In the genomic region with DNA sequence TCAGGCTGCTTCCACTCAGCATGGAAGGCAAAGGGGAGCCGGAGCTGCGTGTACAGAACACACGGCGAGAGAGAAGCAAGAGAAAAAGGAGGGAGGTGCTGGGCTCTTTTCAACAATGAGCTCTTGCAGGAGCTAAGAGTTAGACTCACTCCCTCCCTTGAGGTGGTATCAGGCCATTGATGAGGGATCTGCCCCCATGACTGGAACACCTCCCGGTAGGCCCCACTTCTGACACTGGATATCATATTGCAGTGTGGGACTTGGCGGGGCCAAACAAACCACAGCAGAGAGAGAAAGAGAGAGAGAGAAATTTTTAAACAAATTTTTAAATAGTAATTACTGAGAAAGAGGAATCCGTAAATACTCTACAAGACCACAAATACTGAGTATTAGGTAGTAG, we compare ENCODE assay signal across 16 cellular contexts.
"Had no signal": no experiment of that assay in that cellular context is flagged by ENCODE, and none has a peak within 500 bp of the region (broad histone marks: within the 10 kb centered on the region; RNA-seq: fewer than 3 reads in every experiment).

No MANE protein-coding gene starts in this region.

- H3K27ac Mint-ChIP-seq: activated naive CD8-positive, alpha-beta T cell treated with anti-CD3 and anti-CD28 coated beads, Interleukin-2, amount 50 U/mL, for 24 hours; activated T-helper 17 cell treated with anti-CD3 and anti-CD28 coated beads, Interleukin-2, amount 50 U/mL, for 72 hours; neural progenitor cell; stimulated activated memory B cell treated with anti-CD40 and anti-IgM and Interleukin-4, amounts not matched to agents 10 μg/mL and 1 μg/mL and 100 μg/mL, for 72 hours; T-helper 2 cell treated with Interferon-gamma antibody and Interleukin-4, amounts not matched to agents 5 μg/mL and 100 μg/mL, for 36 hours had no signal

- H3K4me3 Mint-ChIP-seq: activated naive CD8-positive, alpha-beta T cell treated with anti-CD3 and anti-CD28 coated beads, Interleukin-2, amount 50 U/mL, for 24 hours; activated T-helper 17 cell treated with anti-CD3 and anti-CD28 coated beads, Interleukin-2, amount 50 U/mL, for 72 hours; neural progenitor cell; stimulated activated memory B cell treated with anti-CD40 and anti-IgM and Interleukin-4, amounts not matched to agents 10 μg/mL and 1 μg/mL and 100 μg/mL, for 72 hours; T-helper 2 cell treated with Interferon-gamma antibody and Interleukin-4, amounts not matched to agents 5 μg/mL and 100 μg/mL, for 36 hours had no signal

- H3K9me3 ChIP-seq: breast epithelium, lower lobe of right lung had no signal

- H3K9me3 Mint-ChIP-seq: activated naive CD8-positive, alpha-beta T cell treated with anti-CD3 and anti-CD28 coated beads, Interleukin-2, amount 50 U/mL, for 24 hours; T-helper 2 cell treated with Interferon-gamma antibody and Interleukin-4, amounts not matched to agents 5 μg/mL and 100 μg/mL, for 36 hours had no signal

- H3K4me3 ChIP-seq: breast epithelium, dorsolateral prefrontal cortex, lower lobe of right lung, neural progenitor cell had no signal

- ATAC-seq: activated naive CD8-positive, alpha-beta T cell treated with anti-CD3 and anti-CD28 coated beads, Interleukin-2, amount 50 U/mL, for 24 hours; activated T-helper 17 cell treated with anti-CD3 and anti-CD28 coated beads, Interleukin-2, amount 50 U/mL, for 72 hours; esophagus mucosa; lower lobe of right lung; stimulated activated memory B cell treated with anti-CD40 and anti-IgM and Interleukin-4, amounts not matched to agents 10 μg/mL and 1 μg/mL and 100 μg/mL, for 72 hours had no signal

- H3K4me1 Mint-ChIP-seq: activated T-helper 17 cell treated with anti-CD3 and anti-CD28 coated beads, Interleukin-2, amount 50 U/mL, for 72 hours had no signal

- H3K27me3 ChIP-seq: breast epithelium, dorsolateral prefrontal cortex, neural progenitor cell had no signal

- H3K4me1 ChIP-seq: breast epithelium had no signal

- H3K9ac ChIP-seq: neural progenitor cell had no signal

- DNase-seq: activated CD4-positive, CD25-positive, alpha-beta regulatory T cell treated with anti-CD3 and anti-CD28 coated beads, Interleukin-2, amount 50 U/mL, for 72 hours; activated naive CD4-positive, alpha-beta T cell treated with Interleukin-2 at 50 U/mL for 16 hours; activated naive CD8-positive, alpha-beta T cell treated with anti-CD3 and anti-CD28 coated beads, Interleukin-2, amount 50 U/mL, for 24 hours; activated T-cell treated with anti-CD3 and anti-CD28 coated beads for 4 hours; aorta; dorsolateral prefrontal cortex; kidney glomerular epithelial cell; lower lobe of right lung; midbrain; stimulated activated CD4-positive, alpha-beta T cell treated with anti-CD3 and anti-CD28 coated beads, Interleukin-2, amount 100 ng/mL, for 48 hours had no signal

- H2AFZ ChIP-seq: neural progenitor cell had no signal

- H3K36me3 ChIP-seq: breast epithelium, neural progenitor cell had no signal

- H3K27ac ChIP-seq: breast epithelium, dorsolateral prefrontal cortex, lower lobe of right lung, neural progenitor cell had no signal

- H3K4me2 ChIP-seq: neural progenitor cell had no signal

- H3K27me3 Mint-ChIP-seq: activated naive CD8-positive, alpha-beta T cell treated with anti-CD3 and anti-CD28 coated beads, Interleukin-2, amount 50 U/mL, for 24 hours; stimulated activated memory B cell treated with anti-CD40 and anti-IgM and Interleukin-4, amounts not matched to agents 10 μg/mL and 1 μg/mL and 100 μg/mL, for 72 hours had no signal
